In genomic region chr7:69018200-69018599, GRCh38 we compare ENCODE assay signal across 26 cellular contexts.
DNase-seq lines count a peak whose midpoint lies in the region; ATAC-seq and TF ChIP-seq lines count a peak whose summit lies in the region.
"Had no signal": no experiment of that assay in that cellular context is flagged by ENCODE, and none has a peak within 500 bp of the region (broad histone marks: within the 10 kb centered on the region; RNA-seq: fewer than 3 reads in every experiment).

No MANE protein-coding gene starts in this region.

- no peaks in the 10 kb centered on the region for H4K20me1 ChIP-seq in neural progenitor cell (ENCODE audit: low read depth)

- no peak overlapping the region for H2AFZ ChIP-seq in neural progenitor cell (replicated peaks)

- H3K9ac ChIP-seq in neural progenitor cell, result no peak overlapping the region

- H3K9me3 ChIP-seq in neural progenitor cell (ENCODE audit: low read depth), result peaks cover 5% of the 10 kb centered on the region
- H3K9me3 ChIP-seq: MG63, testis had no signal

- no peaks in the 10 kb centered on the region for H3K4me1 Mint-ChIP-seq in neural progenitor cell
- H3K4me1 Mint-ChIP-seq: memory B cell, natural killer cell had no signal

- H3K4me2 ChIP-seq in neural progenitor cell, result no peak overlapping the region

- no peaks in the 10 kb centered on the region for H3F3A ChIP-seq in neural progenitor cell (ENCODE audit: low read depth)

- no peaks in the 10 kb centered on the region for H3K36me3 ChIP-seq in neural progenitor cell
- H3K36me3 ChIP-seq: heart left ventricle, MG63 had no signal

- no peaks in the 10 kb centered on the region for H3K79me2 ChIP-seq in neural progenitor cell (ENCODE audit: low read depth)

- ATAC-seq in GM19455 (IDR thresholded peaks at IDR 0.05; ENCODE audit: unreplicated experiment), result no peak
- ATAC-seq: heart left ventricle, HepG2, natural killer cell, Panc1, psoas muscle had no signal

- H3K36me3 Mint-ChIP-seq in neural progenitor cell, result no peaks in the 10 kb centered on the region
- H3K36me3 Mint-ChIP-seq: natural killer cell had no signal

- H3K27me3 Mint-ChIP-seq in neural progenitor cell (ENCODE audit: insufficient read depth, low read depth), result peaks cover 2% of the 10 kb centered on the region
- H3K27me3 Mint-ChIP-seq: memory B cell had no signal

- no peaks in the 10 kb centered on the region for H3K27me3 ChIP-seq in neural progenitor cell
- H3K27me3 ChIP-seq: heart left ventricle, MG63, testis had no signal

- H3K27ac ChIP-seq in neural progenitor cell, result no peak overlapping the region
- H3K27ac ChIP-seq: heart left ventricle, psoas muscle, SK-N-MC, testis had no signal

- no peak overlapping the region for H3K4me3 ChIP-seq in choroid plexus epithelial cell (ENCODE audit: low read depth, low read length)
- no peak overlapping the region for H3K4me3 ChIP-seq in neural progenitor cell
- H3K4me3 ChIP-seq in foreskin fibroblast (ENCODE audit: low read depth in 1 of 2, low read length in 2 of 2), result no peak overlapping the region
- H3K4me3 ChIP-seq: heart left ventricle, MG63, psoas muscle, SK-N-MC, testis had no signal

- H3K27ac Mint-ChIP-seq in neural progenitor cell, result no peak overlapping the region
- H3K27ac Mint-ChIP-seq: memory B cell, natural killer cell had no signal

- H3K4me3 Mint-ChIP-seq in neural progenitor cell, result no peak overlapping the region
- H3K4me3 Mint-ChIP-seq: memory B cell, natural killer cell had no signal

- TF ChIP-seq CTCF in choroid plexus epithelial cell (conservative IDR thresholded peaks at IDR 0.05; ENCODE audit: low read depth, low read length) (peak; percentile 36), neural progenitor cell (IDR thresholded peaks at IDR 0.05) (peak; percentile 56), foreskin fibroblast (IDR thresholded peaks at IDR 0.05; ENCODE audit: low read depth, low read length) (no peak)

- H3K9me3 Mint-ChIP-seq in neural progenitor cell, result peaks cover 20% of the 10 kb centered on the region

- peak; percentile 26 for DNase-seq in NCI-H146 (lab: John Stamatoyannopoulos, UW)
- DNase-seq in NCI-H146 treated with DMSO at 0.1 percent for 48 hours (lab: John Stamatoyannopoulos, UW; ENCODE audit: unreplicated experiment), result no peak
- DNase-seq in M059J (ENCODE audit: low read depth), result peak; percentile 45
- peak; percentile 5 for DNase-seq in choroid plexus epithelial cell (ENCODE audit: low read depth)
- peak; percentile 61 for DNase-seq in neural progenitor cell (ENCODE audit: low spot score)
- DNase-seq in foreskin fibroblast, result no peak
- no peak for DNase-seq in superior temporal gyrus (ENCODE audit: extremely low spot score)
- DNase-seq: activated CD4-positive, alpha-beta T cell treated with anti-CD3 and anti-CD28 coated beads for 4 hours; activated CD8-positive, alpha-beta memory T cell treated with anti-CD3 and anti-CD28 coated beads, Interleukin-2, amount 50 U/mL, for 4 hours; activated effector memory CD4-positive, alpha-beta T cell treated with anti-CD3 and anti-CD28 coated beads, Interleukin-2, amount 50 U/mL, for 16 hours; C1 segment of cervical spinal cord; central memory CD4-positive, alpha-beta T cell; effector CD8-positive, alpha-beta T cell; heart left ventricle; MG63; natural killer cell; NCI-H1694 treated with DMSO at 0.1 percent for 48 hours; NCI-H446 treated with DMSO at 0.1 percent for 48 hours; psoas muscle; stimulated activated CD4-positive, alpha-beta T cell treated with anti-CD3 and anti-CD28 coated beads, Interleukin-12 subunit alpha, Interleukin-12 subunit beta, amount 100 ng/mL, for 4 hours; testis had no signal

- H3K4me1 ChIP-seq in neural progenitor cell, result no peaks in the 10 kb centered on the region
- H3K4me1 ChIP-seq: heart left ventricle, psoas muscle, testis had no signal

Comparison
In these comparisons a context has a peak if more than half of its experiments do, and no peak if none do; other contexts are left out.
1. DNase-seq: peak in NCI-H146 (single experiment), M059J (single experiment), choroid plexus epithelial cell (single experiment) and neural progenitor cell (single experiment); none in NCI-H146 treated with DMSO at 0.1 percent for 48 hours (single experiment), foreskin fibroblast (0 of 2) and superior temporal gyrus (single experiment).